17 cellular contexts compared by ENCODE assay signal in genomic region chr12:52633383-52633782, GRCh38. TPM values are rescaled to one million over a fixed set of nuclear protein-coding genes. Genes with fewer than 3 reads are reported as not detected.
DNase-seq lines count a peak whose midpoint lies in the region; ATAC-seq and TF ChIP-seq lines count a peak whose summit lies in the region.
"Had no signal": no experiment of that assay in that cellular context is flagged by ENCODE, and none has a peak within 500 bp of the region (broad histone marks: within the 10 kb centered on the region; RNA-seq: fewer than 3 reads in every experiment).

No MANE protein-coding gene starts in this region.

- POLR2A ChIA-PET in CD4-positive, alpha-beta memory T cell (lab: Charles Lee; ENCODE audit: partially characterized antibody), result interaction anchor here (1.0 to 5.1 kb wide), 6 partner anchors 9 to 23 kb away, joined by 3 to 20 read pairs (median 6); no protein-coding TSS in a partner anchor

- peaks cover 1 to 3% of the 10 kb centered on the region in 2 donors for H3K27me3 Mint-ChIP-seq in CD4-positive, alpha-beta memory T cell

- no peak overlapping the region for H3K4me3 ChIP-seq in BLaER1 treated with 17β-estradiol and CSF1 and Interleukin-3, amounts not matched to agents 10 nM and 100 nM
- H3K4me3 ChIP-seq in CD4-positive, alpha-beta memory T cell (ENCODE audit: low read length in 2 of 2), result no peak overlapping the region
- H3K4me3 ChIP-seq in coronary artery, result no peak overlapping the region
- H3K4me3 ChIP-seq: heart right ventricle, sigmoid colon had no signal

- H3K27me3 ChIP-seq in BLaER1 treated with 17β-estradiol and CSF1 and Interleukin-3, amounts not matched to agents 10 nM and 100 nM, result no peaks in the 10 kb centered on the region
- H3K27me3 ChIP-seq in CD4-positive, alpha-beta memory T cell (ENCODE audit: insufficient read depth, low read length), result no peaks in the 10 kb centered on the region
- H3K27me3 ChIP-seq: sigmoid colon had no signal

- no peaks in the 10 kb centered on the region for H4K20me1 ChIP-seq in BLaER1 treated with 17β-estradiol and CSF1 and Interleukin-3, amounts not matched to agents 10 nM and 100 nM

- peak overlapping the region in 7 of 11 experiments; percentile 22 to 78 (median 71); a peak in 13 of 22 replicates for H3K27ac ChIP-seq in BLaER1 treated with 17β-estradiol and CSF1 and Interleukin-3, amounts not matched to agents 10 nM and 100 nM
- no peak overlapping the region for H3K27ac ChIP-seq in CD4-positive, alpha-beta memory T cell (ENCODE audit: low read depth, low read length)
- H3K27ac ChIP-seq in coronary artery, result no peak overlapping the region
- H3K27ac ChIP-seq: epithelial cell of prostate, heart right ventricle, sigmoid colon had no signal

- H3K9ac ChIP-seq in BLaER1 treated with 17β-estradiol and CSF1 and Interleukin-3, amounts not matched to agents 10 nM and 100 nM, result peak overlapping the region in 2 of 11 experiments; percentile 4 to 52; a peak in 2 of 22 replicates

- ATAC-seq in HG03378 (IDR thresholded peaks at IDR 0.05; ENCODE audit: unreplicated experiment) (no peak), HG03039 (IDR thresholded peaks at IDR 0.05; ENCODE audit: unreplicated experiment) (no peak)

- H3K9me3 ChIP-seq in BLaER1 treated with 17β-estradiol and CSF1 and Interleukin-3, amounts not matched to agents 10 nM and 100 nM (replicated peaks in 1 of 11), result no peaks in the 10 kb centered on the region
- H3K9me3 ChIP-seq in CD4-positive, alpha-beta memory T cell (ENCODE audit: control insufficient read depth in 1 of 2, low read length in 2 of 2), result no peaks in the 10 kb centered on the region
- H3K9me3 ChIP-seq: Caco-2, heart right ventricle, sigmoid colon had no signal

- peak overlapping the region; percentile 13 to 78 (median 65); a peak in 20 of 22 replicates for H3K4me2 ChIP-seq in BLaER1 treated with 17β-estradiol and CSF1 and Interleukin-3, amounts not matched to agents 10 nM and 100 nM

- H3K36me3 Mint-ChIP-seq in CD4-positive, alpha-beta memory T cell, result no peaks in the 10 kb centered on the region

- DNase-seq in CD4-positive, alpha-beta memory T cell, result peak in 4 of 5 donors; percentile 21 to 40 (median 28)
- DNase-seq in NOMO-1 treated with dmso at 0.1 percent for 144 hours (lab: John Stamatoyannopoulos, UW; ENCODE audit: unreplicated experiment) (peak; percentile 15), coronary artery (ENCODE audit: low spot score) (peak; percentile 45), HK-2 (ENCODE audit: unreplicated experiment) (no peak)
- DNase-seq: Caco-2, HCEC 1CT, heart right ventricle, NCI-H1417, NCI-H526, Right ventricle myocardium superior, sigmoid colon had no signal

- peaks cover 0 to 2% (median 0%) of the 10 kb centered on the region in 8 donors for H3K9me3 Mint-ChIP-seq in CD4-positive, alpha-beta memory T cell
- H3K9me3 Mint-ChIP-seq: nephron had no signal

- no peaks in the 10 kb centered on the region for H3K36me3 ChIP-seq in BLaER1 treated with 17β-estradiol and CSF1 and Interleukin-3, amounts not matched to agents 10 nM and 100 nM
- H3K36me3 ChIP-seq in CD4-positive, alpha-beta memory T cell (ENCODE audit: insufficient read depth, low read length), result no peaks in the 10 kb centered on the region
- H3K36me3 ChIP-seq: heart right ventricle, sigmoid colon had no signal

- CTCF ChIA-PET in CD4-positive, alpha-beta memory T cell (lab: Charles Lee; ENCODE audit: partially characterized antibody), result interaction anchor here (0.8 to 2.2 kb wide), 11 partner anchors 8 to 237 kb away, joined by 3 to 20 read pairs (median 4); no protein-coding TSS in a partner anchor

- H3K27ac Mint-ChIP-seq in CD4-positive, alpha-beta memory T cell, result peak overlapping the region in 5 of 7 donors; percentile 13 to 92 (median 39)
- H3K27ac Mint-ChIP-seq: nephron had no signal

- no peak for TF ChIP-seq CTCF in coronary artery (IDR thresholded peaks at IDR 0.05)

- H3K4me1 ChIP-seq in BLaER1 treated with 17β-estradiol and CSF1 and Interleukin-3, amounts not matched to agents 10 nM and 100 nM, result peaks cover 11 to 50% (median 40%) of the 10 kb centered on the region in 10 experiments; a peak in 17 of 20 replicates
- H3K4me1 ChIP-seq in CD4-positive, alpha-beta memory T cell (ENCODE audit: insufficient read depth, low read length), result peaks cover 21% of the 10 kb centered on the region
- H3K4me1 ChIP-seq: Caco-2 had no signal

- H3K4me3 Mint-ChIP-seq in CD4-positive, alpha-beta memory T cell, result peak overlapping the region in 5 of 8 donors; percentile 1 to 58 (median 44)
- H3K4me3 Mint-ChIP-seq: nephron had no signal

- H3K4me1 Mint-ChIP-seq in CD4-positive, alpha-beta memory T cell, result peaks cover 14 to 57% (median 34%) of the 10 kb centered on the region in 4 donors
- H3K4me1 Mint-ChIP-seq: nephron had no signal

- intact Hi-C loops in CD4-positive, alpha-beta memory T cell (cut with micrococcal nuclease), result no loop called here

RNA-seq across cellular contexts. Expression of gene KRT73, which starts 15.0 kb away (rescaled TPM):
- total RNA-seq in CD4-positive, alpha-beta memory T cell, result 1 to 10 TPM; 5.7 to 6.0 TPM
- polyA plus RNA-seq in CD4-positive, alpha-beta memory T cell, result 1 to 10 TPM; 1.2 to 1.3 TPM
- total RNA-seq: Caco-2, heart right ventricle, liver, Right ventricle myocardium superior, sigmoid colon had no signal
- polyA plus RNA-seq: heart right ventricle, liver had no signal

RNA-seq across cellular contexts. Expression of gene KRT2, which starts 18.6 kb away (rescaled TPM):
- under 1 TPM; 0.23 to 0.39 TPM for total RNA-seq in CD4-positive, alpha-beta memory T cell
- polyA plus RNA-seq in CD4-positive, alpha-beta memory T cell, result under 1 TPM; 0.08 to 0.20 TPM
- total RNA-seq: Caco-2, heart right ventricle, liver, Right ventricle myocardium superior, sigmoid colon had no signal
- polyA plus RNA-seq: heart right ventricle, liver had no signal

RNA-seq across cellular contexts. Expression of gene KRT72, which starts 32.1 kb away (rescaled TPM):
- 1 to 10 TPM; 7.7 to 8.4 TPM for total RNA-seq in CD4-positive, alpha-beta memory T cell
- polyA plus RNA-seq in CD4-positive, alpha-beta memory T cell, result not detected
- total RNA-seq: Caco-2, liver, Right ventricle myocardium superior, sigmoid colon had no signal
- polyA plus RNA-seq: heart right ventricle, liver had no signal

RNA-seq across cellular contexts. Expression of gene KRT1, which starts 46.8 kb away (rescaled TPM):
- under 1 TPM in 1 of 2 experiments, not detected in 1; 0.67 TPM for total RNA-seq in CD4-positive, alpha-beta memory T cell
- polyA plus RNA-seq in CD4-positive, alpha-beta memory T cell, result 10 to 100 TPM; 21.0 to 25.5 TPM
- total RNA-seq: heart right ventricle, Right ventricle myocardium superior, sigmoid colon had no signal
- polyA plus RNA-seq: heart right ventricle, sigmoid colon had no signal

RNA-seq across cellular contexts. Expression of gene KRT74, which starts 59.7 kb away (rescaled TPM):
- not detected for total RNA-seq in CD4-positive, alpha-beta memory T cell
- polyA plus RNA-seq in CD4-positive, alpha-beta memory T cell, result not detected
- total RNA-seq: Caco-2, liver, Right ventricle myocardium superior, sigmoid colon had no signal
- polyA plus RNA-seq: heart right ventricle, liver, sigmoid colon had no signal

Comparison
In these comparisons a context has a peak if more than half of its experiments do, and no peak if none do; other contexts are left out.
1. H3K27ac ChIP-seq: peak in BLaER1 treated with 17β-estradiol and CSF1 and Interleukin-3, amounts not matched to agents 10 nM and 100 nM (7 of 11); none in CD4-positive, alpha-beta memory T cell (single experiment) and coronary artery (0 of 2).